Comparison of ENCODE assay signal across 23 cellular contexts in the genomic region with DNA sequence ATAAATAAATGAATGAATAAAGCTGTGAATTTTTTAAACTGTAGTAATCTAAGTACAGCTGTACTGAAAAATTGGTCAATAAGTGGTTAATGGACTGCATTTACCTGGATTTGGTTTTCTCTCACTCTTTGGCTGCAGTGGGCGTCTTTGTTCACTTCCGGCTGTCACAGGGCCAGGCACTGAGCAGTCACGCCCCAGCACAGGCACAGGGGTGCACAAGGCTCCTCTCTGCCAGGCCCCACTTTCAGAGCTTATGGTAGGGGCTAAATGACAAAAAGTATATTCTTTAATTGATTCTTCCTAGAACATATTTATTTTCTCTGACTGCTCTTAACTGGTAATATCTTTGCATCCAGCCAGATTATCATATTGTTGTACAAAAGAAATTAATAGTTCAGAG.
DNase-seq lines count a peak whose midpoint lies in the region; ATAC-seq and TF ChIP-seq lines count a peak whose summit lies in the region.
"Had no signal": no experiment of that assay in that cellular context is flagged by ENCODE, and none has a peak within 500 bp of the region (broad histone marks: within the 10 kb centered on the region; RNA-seq: fewer than 3 reads in every experiment).

No MANE protein-coding gene starts in this region.

- no peak for TF ChIP-seq CTCF in activated CD8-positive, alpha-beta T cell treated with anti-CD3 and anti-CD28 coated beads for 36 hours (IDR thresholded peaks at IDR 0.05)
- TF ChIP-seq CTCF in endodermal cell (conservative IDR thresholded peaks at IDR 0.05) = no peak
- TF ChIP-seq CTCF in spleen (IDR thresholded peaks at IDR 0.05 in 8 of 11, conservative IDR thresholded peaks at IDR 0.05 in 3 of 11) = no peak

- H3K27me3 Mint-ChIP-seq in activated CD8-positive, alpha-beta T cell treated with anti-CD3 and anti-CD28 coated beads for 36 hours = no peaks in the 10 kb centered on the region
- H3K27me3 Mint-ChIP-seq in activated CD8-positive, alpha-beta T cell treated with anti-CD3 and anti-CD28 coated beads, Interleukin-2, amount 10 ng/mL, durations not matched to agents 7 days and 5 days (ENCODE audit: low read depth) = no peaks in the 10 kb centered on the region
- H3K27me3 Mint-ChIP-seq in endodermal cell (ENCODE audit: insufficient read depth) = no peaks in the 10 kb centered on the region

- H3K27me3 ChIP-seq in Karpas-422 (ENCODE audit: low read length) (no peaks in the 10 kb centered on the region), endodermal cell (ENCODE audit: control insufficient read depth, insufficient read depth, low read length, poor library complexity, severe bottlenecking) (no peaks in the 10 kb centered on the region), spleen (replicated peaks in 1 of 7) (no peaks in the 10 kb centered on the region)
- H3K27me3 ChIP-seq: BE2C, MG63, SJCRH30 had no signal

- H3K79me2 ChIP-seq in Karpas-422 (ENCODE audit: low read length) = no peaks in the 10 kb centered on the region

- no peak for DNase-seq in activated CD8-positive, alpha-beta T cell treated with anti-CD3 and anti-CD28 coated beads for 36 hours
- DNase-seq in activated CD8-positive, alpha-beta T cell treated with anti-CD3 and anti-CD28 coated beads, Interleukin-2, amount 10 ng/mL, durations not matched to agents 7 days and 5 days = no peak
- DNase-seq in Karpas-422 (peak; percentile 64), endodermal cell (peak; percentile 29), spleen (peak; percentile 41), NCI-H526 treated with DMSO at 0.1 percent for 48 hours (lab: John Stamatoyannopoulos, UW) (no peak)
- DNase-seq: BE2C, DMS153, GM23248, H7, KBM-7, MG63, NCI-H1048, NCI-H1417, NCI-H1694, NCI-H2029 treated with DMSO at 0.1 percent for 48 hours, NCI-H446 treated with DMSO at 0.1 percent for 48 hours, NCI-H526, PC-9, SJCRH30 had no signal

- H3K4me3 Mint-ChIP-seq in activated CD8-positive, alpha-beta T cell treated with anti-CD3 and anti-CD28 coated beads for 36 hours = no peak overlapping the region
- H3K4me3 Mint-ChIP-seq in activated CD8-positive, alpha-beta T cell treated with anti-CD3 and anti-CD28 coated beads, Interleukin-2, amount 10 ng/mL, durations not matched to agents 7 days and 5 days = no peak overlapping the region
- no peak overlapping the region for H3K4me3 Mint-ChIP-seq in endodermal cell

- peaks cover 39% of the 10 kb centered on the region for H3K36me3 Mint-ChIP-seq in activated CD8-positive, alpha-beta T cell treated with anti-CD3 and anti-CD28 coated beads for 36 hours (ENCODE audit: low read depth)
- peaks cover 67% of the 10 kb centered on the region for H3K36me3 Mint-ChIP-seq in activated CD8-positive, alpha-beta T cell treated with anti-CD3 and anti-CD28 coated beads, Interleukin-2, amount 10 ng/mL, durations not matched to agents 7 days and 5 days (ENCODE audit: low read depth)
- peaks cover 57% of the 10 kb centered on the region for H3K36me3 Mint-ChIP-seq in endodermal cell (ENCODE audit: low read depth)

- peaks cover 3% of the 10 kb centered on the region for H3K4me1 Mint-ChIP-seq in activated CD8-positive, alpha-beta T cell treated with anti-CD3 and anti-CD28 coated beads for 36 hours (ENCODE audit: low read depth)
- no peaks in the 10 kb centered on the region for H3K4me1 Mint-ChIP-seq in activated CD8-positive, alpha-beta T cell treated with anti-CD3 and anti-CD28 coated beads, Interleukin-2, amount 10 ng/mL, durations not matched to agents 7 days and 5 days (ENCODE audit: low read depth)
- H3K4me1 Mint-ChIP-seq in endodermal cell = no peaks in the 10 kb centered on the region

- H3K9me3 ChIP-seq in Karpas-422 (ENCODE audit: low read length) = no peaks in the 10 kb centered on the region
- no peaks in the 10 kb centered on the region for H3K9me3 ChIP-seq in endodermal cell (ENCODE audit: control insufficient read depth, low read length)
- H3K9me3 ChIP-seq in spleen = no peaks in the 10 kb centered on the region
- H3K9me3 ChIP-seq: BE2C, MG63, SJCRH30 had no signal

- no peak for ATAC-seq in activated CD8-positive, alpha-beta T cell treated with anti-CD3 and anti-CD28 coated beads for 36 hours
- no peak for ATAC-seq in activated CD8-positive, alpha-beta T cell treated with anti-CD3 and anti-CD28 coated beads, Interleukin-2, amount 10 ng/mL, durations not matched to agents 7 days and 5 days
- ATAC-seq in HG03135 (IDR thresholded peaks at IDR 0.05; ENCODE audit: unreplicated experiment) = no peak
- ATAC-seq: Right ventricle myocardium inferior had no signal

- no peaks in the 10 kb centered on the region for H3K9me3 Mint-ChIP-seq in activated CD8-positive, alpha-beta T cell treated with anti-CD3 and anti-CD28 coated beads for 36 hours
- H3K9me3 Mint-ChIP-seq in activated CD8-positive, alpha-beta T cell treated with anti-CD3 and anti-CD28 coated beads, Interleukin-2, amount 10 ng/mL, durations not matched to agents 7 days and 5 days (ENCODE audit: insufficient read depth) = no peaks in the 10 kb centered on the region
- H3K9me3 Mint-ChIP-seq in endodermal cell = no peaks in the 10 kb centered on the region

- H3K9me2 ChIP-seq in Karpas-422 (replicated peaks; ENCODE audit: insufficient read depth, low read length) = no peaks in the 10 kb centered on the region

- no peak overlapping the region for H2AFZ ChIP-seq in Karpas-422 (ENCODE audit: low read length)
- H2AFZ ChIP-seq: GM23248, PC-9 had no signal

- H3K4me1 ChIP-seq in Karpas-422 (ENCODE audit: low read length) (no peaks in the 10 kb centered on the region), endodermal cell (ENCODE audit: control insufficient read depth, insufficient read depth, low read length) (no peaks in the 10 kb centered on the region), spleen (no peaks in the 10 kb centered on the region)
- H3K4me1 ChIP-seq: BE2C, SJCRH30 had no signal

- H3K36me3 ChIP-seq in Karpas-422 (ENCODE audit: insufficient read depth, low read length) (peaks cover 33% of the 10 kb centered on the region), endodermal cell (ENCODE audit: control insufficient read depth, insufficient read depth, low read length) (peaks cover 59% of the 10 kb centered on the region), spleen (peaks cover 4 to 100% (median 90%) of the 10 kb centered on the region in 6 donors)

- 83 to 96% methylated on average over 1 to 3 of the region's 3 CpGs for WGBS in endodermal cell (ENCODE audit: insufficient coverage in 1 of 2, insufficient read length in 1 of 2), 2 experiments
- 83 to 100% (median 89%) methylated on average over 3 of the region's 3 CpGs for WGBS in spleen, 5 donors

- no peak overlapping the region for H3K27ac ChIP-seq in Karpas-422 (ENCODE audit: low read length)
- no peak overlapping the region for H3K27ac ChIP-seq in endodermal cell (ENCODE audit: low read depth, low read length)
- no peak overlapping the region for H3K27ac ChIP-seq in spleen
- H3K27ac ChIP-seq: 22Rv1, GM23248, PC-9, SJCRH30 had no signal

- H3K4me3 ChIP-seq in Karpas-422 (ENCODE audit: low read length) (no peak overlapping the region), endodermal cell (ENCODE audit: low read length) (no peak overlapping the region), spleen (no peak overlapping the region)
- H3K4me3 ChIP-seq: GM23248, MG63, PC-9, SJCRH30 had no signal

- no peak overlapping the region for H3K9ac ChIP-seq in Karpas-422 (ENCODE audit: low read length)
- no peak overlapping the region for H3K9ac ChIP-seq in endodermal cell (ENCODE audit: extremely low read depth, low read length, poor library complexity, severe bottlenecking)
- H3K9ac ChIP-seq: GM23248 had no signal

- no peak for TF ChIP-seq POLR2A in spleen (IDR thresholded peaks at IDR 0.05)

- peak overlapping the region; percentile 50 for H3K27ac Mint-ChIP-seq in activated CD8-positive, alpha-beta T cell treated with anti-CD3 and anti-CD28 coated beads for 36 hours
- H3K27ac Mint-ChIP-seq in activated CD8-positive, alpha-beta T cell treated with anti-CD3 and anti-CD28 coated beads, Interleukin-2, amount 10 ng/mL, durations not matched to agents 7 days and 5 days = no peak overlapping the region
- peak overlapping the region; percentile 74 for H3K27ac Mint-ChIP-seq in endodermal cell

- CTCF ChIA-PET in activated CD8-positive, alpha-beta T cell treated with anti-CD3 and anti-CD28 coated beads for 36 hours (lab: Charles Lee) = interaction anchor here (1.5 to 1.8 kb wide), 2 partner anchors 50 to 122 kb away, joined by 4 to 8 read pairs; no protein-coding TSS in a partner anchor
- CTCF ChIA-PET in activated CD8-positive, alpha-beta T cell treated with anti-CD3 and anti-CD28 coated beads, Interleukin-2, amount 10 ng/mL, durations not matched to agents 7 days and 5 days (lab: Charles Lee) = interaction anchor here (1.0 kb wide), 2 partner anchors 123 to 187 kb away, joined by 3 to 7 read pairs; no protein-coding TSS in a partner anchor

- no peak overlapping the region for H3K4me2 ChIP-seq in Karpas-422 (ENCODE audit: low read depth, low read length, poor library complexity, severe bottlenecking)
- H3K4me2 ChIP-seq: PC-9 had no signal

- no peaks in the 10 kb centered on the region for H4K20me1 ChIP-seq in Karpas-422 (ENCODE audit: insufficient read depth, low read depth, low read length)

- POLR2A ChIA-PET in activated CD8-positive, alpha-beta T cell treated with anti-CD3 and anti-CD28 coated beads for 36 hours (lab: Charles Lee) = interaction anchor here (1.0 kb wide), 1 partner anchor 13 kb away, joined by 3 read pairs; no protein-coding TSS in a partner anchor
- POLR2A ChIA-PET in activated CD8-positive, alpha-beta T cell treated with anti-CD3 and anti-CD28 coated beads, Interleukin-2, amount 10 ng/mL, durations not matched to agents 7 days and 5 days (lab: Charles Lee) = interaction anchor here (1.0 kb wide), 1 partner anchor 123 kb away, joined by 3 read pairs; no protein-coding TSS in a partner anchor

- intact Hi-C loops in activated CD8-positive, alpha-beta T cell treated with anti-CD3 and anti-CD28 coated beads for 36 hours (cut with micrococcal nuclease) = no loop called here
- intact Hi-C loops in spleen (cut with DNase I; ENCODE audit: low total_unique reads) = no loop called here

Comparison
In these comparisons a context has a peak if more than half of its experiments do, and no peak if none do; other contexts are left out.
1. DNase-seq: peak in Karpas-422 (single experiment), endodermal cell (single experiment) and spleen (single experiment); none in activated CD8-positive, alpha-beta T cell treated with anti-CD3 and anti-CD28 coated beads for 36 hours (single experiment), activated CD8-positive, alpha-beta T cell treated with anti-CD3 and anti-CD28 coated beads, Interleukin-2, amount 10 ng/mL, durations not matched to agents 7 days and 5 days (single experiment) and NCI-H526 treated with DMSO at 0.1 percent for 48 hours (single experiment).